23 cellular contexts compared by ENCODE assay signal in genomic region chr20:21155268-21155667, GRCh38. TPM values are rescaled to one million over a fixed set of nuclear protein-coding genes. Genes with fewer than 3 reads are reported as not detected.
"Had no signal": no experiment of that assay in that cellular context is flagged by ENCODE, and none has a peak within 500 bp of the region (broad histone marks: within the 10 kb centered on the region; RNA-seq: fewer than 3 reads in every experiment).

No MANE protein-coding gene starts in this region.

- H3K4me3 ChIP-seq: MG63 had no signal

- FAIRE-seq: RCC 7860 had no signal

- H3K9me3 ChIP-seq: MG63 had no signal

- H3K36me3 ChIP-seq: MG63 had no signal

- H3K27me3 ChIP-seq: MG63 had no signal

- DNase-seq: KBM-7, MG63, NCI-H1092, NCI-H1105 treated with DMSO at 0.1 percent for 48 hours, NCI-H1436, NCI-H187, NCI-H2029, NCI-H2081 treated with DMSO at 0.1 percent for 48 hours, NCI-H2171, NCI-H226, NCI-H446, NCI-H510A, NCI-H524 treated with DMSO at 0.1 percent for 48 hours, NCI-H69, NCI-H774, Right ventricle myocardium superior, RPMI8226, SIG-M5 had no signal

RNA-seq across cellular contexts. Expression of gene LINC00237, which starts 49.1 kb away (rescaled TPM):
- total RNA-seq: HT-29, LHCN-M2, Right ventricle myocardium superior, SK-MEL-5 had no signal
- polyA plus RNA-seq: IgD-negative memory B cell had no signal
